Comparison of ENCODE assay signal across 21 cellular contexts in the genomic region with DNA sequence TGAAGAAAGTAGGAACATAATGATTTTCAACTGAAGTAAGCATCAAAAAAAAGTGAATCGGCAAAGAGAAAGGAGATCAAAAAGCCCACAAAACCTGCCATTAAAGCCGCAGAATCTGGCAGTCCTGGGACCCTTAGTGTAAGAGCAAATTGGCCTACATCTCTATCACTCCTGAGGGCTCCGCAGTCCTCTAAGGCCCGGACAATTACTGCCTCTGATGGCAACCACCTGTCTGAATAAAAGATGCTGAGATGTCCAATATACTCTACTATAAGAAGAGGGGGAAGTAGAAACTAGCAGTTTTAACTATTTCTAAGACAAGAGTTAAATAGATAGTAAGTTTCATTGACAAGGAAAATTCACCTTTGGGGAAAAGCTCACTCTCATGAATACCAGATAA. TPM values are rescaled to one million over a fixed set of nuclear protein-coding genes. Genes with fewer than 3 reads are reported as not detected.
DNase-seq lines count a peak whose midpoint lies in the region; ATAC-seq, FAIRE-seq and TF ChIP-seq lines count a peak whose summit lies in the region.
"Had no signal": no experiment of that assay in that cellular context is flagged by ENCODE, and none has a peak within 500 bp of the region (broad histone marks: within the 10 kb centered on the region; RNA-seq: fewer than 3 reads in every experiment).

No MANE protein-coding gene starts in this region.

- TF ChIP-seq POLR2A in A549 (IDR thresholded peaks at IDR 0.05; ENCODE audit: low read length) (no peak), right lobe of liver (IDR thresholded peaks at IDR 0.05) (no peak), thyroid gland (IDR thresholded peaks at IDR 0.05) (no peak)

- H3K9me3 ChIP-seq in A549 (no peaks in the 10 kb centered on the region), right lobe of liver (no peaks in the 10 kb centered on the region), thyroid gland (no peaks in the 10 kb centered on the region)
- H3K9me3 ChIP-seq: HAP-1 had no signal

- intact Hi-C loops in right lobe of liver (cut with DNase I) (no loop called here), thyroid gland (cut with DNase I) (no loop called here)
- intact Hi-C loops in activated T-helper 1 cell treated with anti-CD3 and anti-CD28 coated beads, Interleukin-12 subunit alpha, Interleukin-12 subunit beta, Interleukin-2, Interleukin-4 antibody, amounts not matched to agents 30 ng/mL and 10 ng/mL and 1 ng/mL, durations not matched to agents 14 hours and 24 hours and 36 hours (cut with micrococcal nuclease), result no loop called here

- no peak overlapping the region for H3K4me3 Mint-ChIP-seq in activated T-helper 1 cell treated with anti-CD3 and anti-CD28 coated beads, Interleukin-12 subunit alpha, Interleukin-12 subunit beta, Interleukin-2, Interleukin-4 antibody, amounts not matched to agents 30 ng/mL and 10 ng/mL and 1 ng/mL, durations not matched to agents 14 hours and 24 hours and 36 hours
- H3K4me3 Mint-ChIP-seq: CD4-positive, alpha-beta memory T cell; HFFc6 had no signal

- H3K9me3 Mint-ChIP-seq in activated T-helper 1 cell treated with anti-CD3 and anti-CD28 coated beads, Interleukin-12 subunit alpha, Interleukin-12 subunit beta, Interleukin-2, Interleukin-4 antibody, amounts not matched to agents 30 ng/mL and 10 ng/mL and 1 ng/mL, durations not matched to agents 14 hours and 24 hours and 36 hours, result no peaks in the 10 kb centered on the region

- H3K4me1 Mint-ChIP-seq in activated T-helper 1 cell treated with anti-CD3 and anti-CD28 coated beads, Interleukin-12 subunit alpha, Interleukin-12 subunit beta, Interleukin-2, Interleukin-4 antibody, amounts not matched to agents 30 ng/mL and 10 ng/mL and 1 ng/mL, durations not matched to agents 14 hours and 24 hours and 36 hours (ENCODE audit: low read depth), result no peaks in the 10 kb centered on the region
- H3K4me1 Mint-ChIP-seq: CD4-positive, alpha-beta memory T cell had no signal

- ATAC-seq in A549 (no peak), right lobe of liver (peak; percentile 30 to 58 (median 42))

- H3K4me1 ChIP-seq in A549 (peaks cover 6% of the 10 kb centered on the region; the same call in 1 of the 3 replicates), right lobe of liver (peaks cover 0 to 16% (median 6%) of the 10 kb centered on the region in 4 donors), thyroid gland (peaks cover 0 to 19% of the 10 kb centered on the region in 2 donors)
- H3K4me1 ChIP-seq: HAP-1 had no signal

- H3K36me3 ChIP-seq in right lobe of liver, result no peaks in the 10 kb centered on the region
- H3K36me3 ChIP-seq in thyroid gland, result no peaks in the 10 kb centered on the region
- H3K36me3 ChIP-seq: HAP-1 had no signal

- no peaks in the 10 kb centered on the region for H3K27me3 Mint-ChIP-seq in activated T-helper 1 cell treated with anti-CD3 and anti-CD28 coated beads, Interleukin-12 subunit alpha, Interleukin-12 subunit beta, Interleukin-2, Interleukin-4 antibody, amounts not matched to agents 30 ng/mL and 10 ng/mL and 1 ng/mL, durations not matched to agents 14 hours and 24 hours and 36 hours (ENCODE audit: insufficient read depth)
- H3K27me3 Mint-ChIP-seq: CD4-positive, alpha-beta memory T cell had no signal

- CTCF ChIA-PET in A549 (lab: Yijun Ruan, JAX), result no interaction called here

- no peak for TF ChIP-seq CTCF in A549 (IDR thresholded peaks at IDR 0.05)
- TF ChIP-seq CTCF in epithelial cell of proximal tubule (conservative IDR thresholded peaks at IDR 0.05; ENCODE audit: low read depth, low read length), result no peak
- no peak for TF ChIP-seq CTCF in right lobe of liver (IDR thresholded peaks at IDR 0.05)
- TF ChIP-seq CTCF in thyroid gland (IDR thresholded peaks at IDR 0.05), result no peak

- TF ChIP-seq EP300 in A549 (IDR thresholded peaks at IDR 0.05), result no peak

- WGBS in A549 (ENCODE audit: missing lambda C conversion rate), result 84% methylated on average over 4 of the region's 4 CpGs
- WGBS in right lobe of liver (ENCODE audit: insufficient coverage, low coverage, low lambda C conversion rate, missing lambda C conversion rate), result 75% methylated on average over 4 of the region's 4 CpGs
- WGBS in thyroid gland, 2 donors, result 87 to 88% methylated on average over 4 of the region's 4 CpGs

- H3K4me2 ChIP-seq in A549, result 0 out of 3 replicates have a peak overlapping the region, but pooled peaks have one; percentile 29

- H3K36me3 Mint-ChIP-seq in activated T-helper 1 cell treated with anti-CD3 and anti-CD28 coated beads, Interleukin-12 subunit alpha, Interleukin-12 subunit beta, Interleukin-2, Interleukin-4 antibody, amounts not matched to agents 30 ng/mL and 10 ng/mL and 1 ng/mL, durations not matched to agents 14 hours and 24 hours and 36 hours (ENCODE audit: low read depth), result no peaks in the 10 kb centered on the region
- H3K36me3 Mint-ChIP-seq: CD4-positive, alpha-beta memory T cell had no signal

- H3K27ac Mint-ChIP-seq in activated T-helper 1 cell treated with anti-CD3 and anti-CD28 coated beads, Interleukin-12 subunit alpha, Interleukin-12 subunit beta, Interleukin-2, Interleukin-4 antibody, amounts not matched to agents 30 ng/mL and 10 ng/mL and 1 ng/mL, durations not matched to agents 14 hours and 24 hours and 36 hours, result no peak overlapping the region
- H3K27ac Mint-ChIP-seq: CD4-positive, alpha-beta memory T cell; HFFc6 had no signal

- no peak for FAIRE-seq in A549 (lab: Jason Lieb, UNC)
- FAIRE-seq: G401.6, GM12892, H54 had no signal

- DNase-seq in A549 (ENCODE audit: low read depth in 1 of 2, low spot score in 1 of 2) (no peak), epithelial cell of proximal tubule (ENCODE audit: low read depth) (no peak), right lobe of liver (no peak), thyroid gland (no peak), SKM-1 (lab: John Stamatoyannopoulos, UW; ENCODE audit: unreplicated experiment) (no peak), T-helper 9 cell (no peak)
- DNase-seq in activated T-helper 1 cell treated with anti-CD3 and anti-CD28 coated beads, Interleukin-12 subunit alpha, Interleukin-12 subunit beta, Interleukin-2, Interleukin-4 antibody, amounts not matched to agents 30 ng/mL and 10 ng/mL and 1 ng/mL, durations not matched to agents 14 hours and 24 hours and 36 hours (ENCODE audit: low spot score), result no peak
- DNase-seq: 8988T; C1 segment of cervical spinal cord; CD4-positive, alpha-beta memory T cell; COR-L47; DMS153; DND-41; GOT3; HFFc6 had no signal

- H3K27me3 ChIP-seq in right lobe of liver (no peaks in the 10 kb centered on the region), thyroid gland (no peaks in the 10 kb centered on the region)

- H3K27ac ChIP-seq in A549 (no peak overlapping the region), right lobe of liver (peak overlapping the region in 2 of 3 donors; percentile 53 to 69), thyroid gland (peak overlapping the region; percentile 47 to 84 (median 74))

- POLR2A ChIA-PET in A549 (lab: Yijun Ruan, JAX), result no interaction called here

- H3K4me3 ChIP-seq in A549, result no peak overlapping the region
- H3K4me3 ChIP-seq in epithelial cell of proximal tubule (ENCODE audit: low read depth, low read length), result peak overlapping the region; percentile 40
- no peak overlapping the region for H3K4me3 ChIP-seq in right lobe of liver
- no peak overlapping the region for H3K4me3 ChIP-seq in thyroid gland (replicated peaks in 1 of 3)
- H3K4me3 ChIP-seq: HAP-1 had no signal

- TF ChIP-seq RAD21 in A549 (conservative IDR thresholded peaks at IDR 0.05 in 1 of 2, IDR thresholded peaks at IDR 0.05 in 1 of 2), result no peak

TF ChIP-seq in A549, 52 proteins besides CTCF, POLR2A, EP300 and RAD21 (continues in another document):
- TF ChIP-seq, protein P1, sequence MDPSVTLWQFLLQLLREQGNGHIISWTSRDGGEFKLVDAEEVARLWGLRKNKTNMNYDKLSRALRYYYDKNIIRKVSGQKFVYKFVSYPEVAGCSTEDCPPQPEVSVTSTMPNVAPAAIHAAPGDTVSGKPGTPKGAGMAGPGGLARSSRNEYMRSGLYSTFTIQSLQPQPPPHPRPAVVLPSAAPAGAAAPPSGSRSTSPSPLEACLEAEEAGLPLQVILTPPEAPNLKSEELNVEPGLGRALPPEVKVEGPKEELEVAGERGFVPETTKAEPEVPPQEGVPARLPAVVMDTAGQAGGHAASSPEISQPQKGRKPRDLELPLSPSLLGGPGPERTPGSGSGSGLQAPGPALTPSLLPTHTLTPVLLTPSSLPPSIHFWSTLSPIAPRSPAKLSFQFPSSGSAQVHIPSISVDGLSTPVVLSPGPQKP (IDR thresholded peaks at IDR 0.05; ENCODE audit: low read depth, low read length), result no peak
- TF ChIP-seq RFX5 (IDR thresholded peaks at IDR 0.05) (no peak), ZSCAN20 (CRISPR knock-in tag; IDR thresholded peaks at IDR 0.05) (no peak), FOSB (CRISPR knock-in tag; IDR thresholded peaks at IDR 0.05) (no peak), CHD2 (IDR thresholded peaks at IDR 0.05; ENCODE audit: low read length, partially characterized antibody) (no peak), HOXB13 (CRISPR knock-in tag; IDR thresholded peaks at IDR 0.05; ENCODE audit: low read depth) (no peak), CBX2 (IDR thresholded peaks at IDR 0.05; ENCODE audit: borderline replicate concordance, low read depth) (no peak), CBX8 (IDR thresholded peaks at IDR 0.05) (no peak), SREBF2 (IDR thresholded peaks at IDR 0.05) (no peak), NFE2L2 (conservative IDR thresholded peaks at IDR 0.05; ENCODE audit: low read length) (no peak), JUN (IDR thresholded peaks at IDR 0.05) (no peak)
- TF ChIP-seq, protein P2, sequence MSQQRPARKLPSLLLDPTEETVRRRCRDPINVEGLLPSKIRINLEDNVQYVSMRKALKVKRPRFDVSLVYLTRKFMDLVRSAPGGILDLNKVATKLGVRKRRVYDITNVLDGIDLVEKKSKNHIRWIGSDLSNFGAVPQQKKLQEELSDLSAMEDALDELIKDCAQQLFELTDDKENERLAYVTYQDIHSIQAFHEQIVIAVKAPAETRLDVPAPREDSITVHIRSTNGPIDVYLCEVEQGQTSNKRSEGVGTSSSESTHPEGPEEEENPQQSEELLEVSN (IDR thresholded peaks at IDR 0.05; ENCODE audit: borderline replicate concordance, low read depth), result no peak

RNA-seq across cellular contexts. Expression of a gene that starts 20.3 kb away (rescaled TPM):
- 24.6 and 28.5 TPM in 2 replicates for polyA plus RNA-seq in A549 (2011; rRNA removed)
- polyA plus RNA-seq in A549 (2012; cell fraction: cytosol; rRNA removed), result 4.2 and 5.5 TPM in 2 replicates
- polyA plus RNA-seq in A549 (2012; cell fraction: nucleus; rRNA removed), result 5.5 and 6.4 TPM in 2 replicates
- 11.1 to 12.3 TPM (median 12.0 TPM) in 3 replicates for polyA plus RNA-seq in A549 (2017; fragmentation: RNase III; extraction: RNeasy Plus Mini Kit Qiagen cat#74134 plus additional on column Dnase treatment)
- 27.8 and 30.6 TPM in 2 replicates for polyA minus RNA-seq in A549 (2011; rRNA and poly(A)+ RNA removed)
- 1.5 and 2.3 TPM in 2 replicates for total RNA-seq in epithelial cell of proximal tubule
- total RNA-seq in right lobe of liver, result 10 to 100 TPM; 12.0 to 26.5 (median 22.4) TPM
- 100 to 1,000 TPM in 2 of 4 donors, 10 to 100 TPM in 2; 87.7 to 110 (median 98.6) TPM for total RNA-seq in thyroid gland
- total RNA-seq in activated T-helper 1 cell treated with anti-CD3 and anti-CD28 coated beads, Interleukin-12 subunit alpha, Interleukin-12 subunit beta, Interleukin-2, Interleukin-4 antibody, amounts not matched to agents 30 ng/mL and 10 ng/mL and 1 ng/mL, durations not matched to agents 14 hours and 24 hours and 36 hours, result not detected in 2 replicates
- total RNA-seq: A673; CD4-positive, alpha-beta memory T cell; HFFc6 had no signal
- polyA plus RNA-seq: BJ; CD4-positive, alpha-beta memory T cell had no signal

Comparison
In these comparisons a context has a peak if more than half of its experiments do, and no peak if none do; other contexts are left out.
1. ATAC-seq: peak in right lobe of liver (4 of 4); none in A549 (0 of 2).
2. H3K27ac ChIP-seq: peak in right lobe of liver (2 of 3) and thyroid gland (3 of 3); none in A549 (0 of 2).